Comparison of ENCODE assay signal across 8 cellular contexts in the genomic region with DNA sequence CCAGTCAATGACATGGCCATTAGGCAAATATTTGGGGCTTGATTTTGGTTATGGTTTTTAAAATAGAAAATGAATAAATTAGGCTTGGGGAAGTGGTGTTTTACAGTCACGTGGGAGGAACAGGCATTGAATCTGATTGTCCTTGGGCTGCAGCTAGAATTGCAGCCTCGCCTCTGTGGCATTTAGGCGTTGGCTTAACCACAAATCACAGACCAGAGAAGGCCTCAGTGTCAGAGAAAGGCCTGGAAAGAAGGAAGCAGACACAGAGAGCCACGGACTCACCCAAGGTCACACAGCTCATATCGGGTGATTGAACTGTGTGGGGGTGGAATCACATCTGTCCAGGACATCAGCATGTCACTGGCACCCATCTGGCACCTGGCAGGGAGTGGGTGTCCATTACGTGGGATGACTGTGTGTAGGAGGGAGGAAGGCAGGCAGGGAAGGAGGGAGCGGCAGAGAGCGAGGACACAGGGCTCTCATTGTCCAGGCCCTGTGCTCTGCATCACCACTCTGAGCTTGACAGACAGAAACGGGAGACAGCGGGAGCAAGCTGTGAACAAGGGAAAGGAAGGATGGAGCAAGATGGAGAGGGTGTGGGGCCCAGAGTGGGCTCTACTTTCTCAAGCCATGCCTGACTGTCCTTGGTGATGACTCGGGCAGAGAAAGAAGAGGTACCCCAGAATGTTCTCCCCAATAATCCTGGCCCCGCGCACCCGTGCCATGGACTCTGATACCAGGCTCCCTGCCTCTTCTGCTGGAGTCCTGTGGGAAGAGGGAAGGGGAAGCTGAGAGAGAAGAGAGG.
DNase-seq lines count a peak whose midpoint lies in the region; ATAC-seq and TF ChIP-seq lines count a peak whose summit lies in the region.

No MANE protein-coding gene starts in this region.

- peak overlapping the region in 3 of 4 donors; percentile 47 to 90 (median 82) for H3K4me3 Mint-ChIP-seq in IgD-negative memory B cell

- H3K27ac ChIP-seq in mammary epithelial cell (ENCODE audit: insufficient read depth, low read depth, low read length): peak overlapping the region; percentile 69

- H3K27ac Mint-ChIP-seq in IgD-negative memory B cell: peak overlapping the region in 2 of 3 donors; percentile 7 to 74

- peaks cover 11% of the 10 kb centered on the region for H3K27me3 Mint-ChIP-seq in IgD-negative memory B cell

- H3K36me3 Mint-ChIP-seq in IgD-negative memory B cell: peaks cover 2% of the 10 kb centered on the region

- no peaks in the 10 kb centered on the region for H3K9me3 ChIP-seq in mammary epithelial cell (replicated peaks; ENCODE audit: insufficient read depth, low read length)

- BruUV-seq in mammary epithelial cell (replicated peaks; lab: Mats Ljungman, UMichigan): no TSS peak

- H3K79me2 ChIP-seq in mammary epithelial cell (ENCODE audit: insufficient read depth, low read length): no peaks in the 10 kb centered on the region

- intact Hi-C loops in mammary epithelial cell (cut with micrococcal nuclease): loop anchor here (5.0 to 10.0 kb wide), 3 partner anchors 190 to 390 kb away; no protein-coding TSS in a partner anchor

- peak; percentile 63 for DNase-seq in AG10803 (ENCODE audit: low read depth)
- peak; percentile 66 for DNase-seq in mammary epithelial cell
- DNase-seq in medulla oblongata (ENCODE audit: extremely low spot score): peak; percentile 66
- DNase-seq in activated CD8-positive, alpha-beta memory T cell treated with anti-CD3 and anti-CD28 coated beads, Interleukin-2, amount 50 U/mL, for 4 hours: no peak
- no peak for DNase-seq in stimulated activated CD4-positive, alpha-beta T cell treated with anti-CD3 and anti-CD28 coated beads, Interleukin-4, amount 100 ng/mL, for 24 hours
- no peak for DNase-seq in NCI-H1092 (lab: John Stamatoyannopoulos, UW)

- CTCF ChIA-PET in mammary epithelial cell (lab: Charles Lee; ENCODE audit: low non-redundant PET): interaction anchor here (0.8 to 1.0 kb wide), 2 partner anchors 190 to 571 kb away, joined by 3 to 4 read pairs; a partner anchor contains a TSS

- H3K4me2 ChIP-seq in mammary epithelial cell (ENCODE audit: insufficient read depth, low read depth, low read length): peak overlapping the region; percentile 59

- H3K4me1 ChIP-seq in mammary epithelial cell (ENCODE audit: insufficient read depth, low read length): peaks cover 38% of the 10 kb centered on the region

- H3K4me1 Mint-ChIP-seq in IgD-negative memory B cell: peaks cover 11 to 19% (median 13%) of the 10 kb centered on the region in 3 donors

- no peak for TF ChIP-seq CTCF in AG10803 (conservative IDR thresholded peaks at IDR 0.05; ENCODE audit: low read length)
- no peak for TF ChIP-seq CTCF in mammary epithelial cell (conservative IDR thresholded peaks at IDR 0.05 in 1 of 2, IDR thresholded peaks at IDR 0.05 in 1 of 2; ENCODE audit: extremely low read depth in 1 of 2, insufficient read depth in 1 of 2, low read depth in 1 of 2, low read length in 2 of 2)

- H3K4me3 ChIP-seq in AG10803 (ENCODE audit: low read length) (no peak overlapping the region), mammary epithelial cell (replicated peaks in 1 of 3; ENCODE audit: insufficient read depth in 1 of 3, low read depth in 2 of 3, low read length in 3 of 3) (no peak overlapping the region)

- peak overlapping the region; percentile 58 for H3K9ac ChIP-seq in mammary epithelial cell (ENCODE audit: insufficient read depth, low read length)

- no peaks in the 10 kb centered on the region for H3K36me3 ChIP-seq in mammary epithelial cell (ENCODE audit: insufficient read depth, low read length)

- H2AFZ ChIP-seq in mammary epithelial cell (ENCODE audit: low read depth, low read length): peak overlapping the region; percentile 57

- in situ Hi-C loops in mammary epithelial cell (cut with MboI; ENCODE audit: low sequenced_read_pairs in 2 of 2): no loop called here

- H3K9me3 Mint-ChIP-seq in IgD-negative memory B cell: peaks cover 0 to 2% (median 1%) of the 10 kb centered on the region in 3 donors

- dilution Hi-C loops in mammary epithelial cell (cut with HindIII; ENCODE audit: low sequenced_read_pairs): no loop called here

- no peaks in the 10 kb centered on the region for H4K20me1 ChIP-seq in mammary epithelial cell (ENCODE audit: insufficient read depth, low read length)

- 55% methylated on average over 14 of the region's 14 CpGs for WGBS in mammary epithelial cell (ENCODE audit: low coverage, missing lambda C conversion rate)

- H3K27me3 ChIP-seq in mammary epithelial cell (ENCODE audit: insufficient read depth, low read length): no peaks in the 10 kb centered on the region

- ATAC-seq in GM18861 (IDR thresholded peaks at IDR 0.05; ENCODE audit: unreplicated experiment): no peak

Comparison
In these comparisons a context has a peak if more than half of its experiments do, and no peak if none do; other contexts are left out.
1. DNase-seq: peak in AG10803 (single experiment), mammary epithelial cell (single experiment) and medulla oblongata (single experiment); none in activated CD8-positive, alpha-beta memory T cell treated with anti-CD3 and anti-CD28 coated beads, Interleukin-2, amount 50 U/mL, for 4 hours (single experiment), stimulated activated CD4-positive, alpha-beta T cell treated with anti-CD3 and anti-CD28 coated beads, Interleukin-4, amount 100 ng/mL, for 24 hours (single experiment) and NCI-H1092 (single experiment).